Comparison of ENCODE assay signal across 8 cellular contexts in genomic region chr17:59893617-59894100, GRCh38. TPM values are rescaled to one million over a fixed set of nuclear protein-coding genes. Genes with fewer than 3 reads are reported as not detected.
DNase-seq lines count a peak whose midpoint lies in the region; ATAC-seq and TF ChIP-seq lines count a peak whose summit lies in the region.

No MANE protein-coding gene starts in this region.

- peak; percentile 19 for TF ChIP-seq CTCF in left ventricle myocardium inferior (IDR thresholded peaks at IDR 0.05; ENCODE audit: borderline replicate concordance)

- H3K27me3 Mint-ChIP-seq in activated T-helper 17 cell treated with anti-CD3 and anti-CD28 coated beads, Interleukin-2, amount 50 U/mL, for 72 hours, result no peaks in the 10 kb centered on the region

- peak overlapping the region; percentile 96 for H3K27ac Mint-ChIP-seq in activated T-helper 17 cell treated with anti-CD3 and anti-CD28 coated beads, Interleukin-2, amount 50 U/mL, for 72 hours

- in situ Hi-C loops in KBM-7 (cut with MboI; ENCODE audit: low pct_unique_long_range_greater_than_20kb, low sequenced_read_pairs), result no loop called here

- peak overlapping the region; percentile 93 for H3K4me3 Mint-ChIP-seq in activated T-helper 17 cell treated with anti-CD3 and anti-CD28 coated beads, Interleukin-2, amount 50 U/mL, for 72 hours

- peak overlapping the region; percentile 88 for H3K9ac ChIP-seq in rectal smooth muscle tissue (ENCODE audit: low read length)

- peak overlapping the region; percentile 91 for H3K27ac ChIP-seq in left ventricle myocardium inferior (replicated peaks)
- peak overlapping the region; percentile 93 for H3K27ac ChIP-seq in rectal smooth muscle tissue (ENCODE audit: low read depth, low read length)

- ATAC-seq in activated T-helper 17 cell treated with anti-CD3 and anti-CD28 coated beads, Interleukin-2, amount 50 U/mL, for 72 hours (replicated peaks), result no peak
- no peak for ATAC-seq in GM21526 (IDR thresholded peaks at IDR 0.05; ENCODE audit: low FRiP score, unreplicated experiment)

- H3K36me3 ChIP-seq in left ventricle myocardium inferior, result peaks cover under 1% of the 10 kb centered on the region
- H3K36me3 ChIP-seq in rectal smooth muscle tissue (ENCODE audit: control insufficient read depth, insufficient read depth, low read length), result peaks cover 2% of the 10 kb centered on the region

- H3K9me3 Mint-ChIP-seq in activated T-helper 17 cell treated with anti-CD3 and anti-CD28 coated beads, Interleukin-2, amount 50 U/mL, for 72 hours, result no peaks in the 10 kb centered on the region

- H3K9me3 ChIP-seq in left ventricle myocardium inferior (replicated peaks), result no peaks in the 10 kb centered on the region

- H3K4me3 ChIP-seq in left ventricle myocardium inferior (peak overlapping the region; percentile 85), rectal smooth muscle tissue (ENCODE audit: low read length) (peak overlapping the region; percentile 95)

- peaks cover 15% of the 10 kb centered on the region for H3K4me1 Mint-ChIP-seq in activated T-helper 17 cell treated with anti-CD3 and anti-CD28 coated beads, Interleukin-2, amount 50 U/mL, for 72 hours

- H3K4me1 ChIP-seq in left ventricle myocardium inferior (peaks cover 58% of the 10 kb centered on the region), rectal smooth muscle tissue (ENCODE audit: control insufficient read depth, insufficient read depth, low read length) (peaks cover 4% of the 10 kb centered on the region)

- peak; percentile 37 for DNase-seq in stimulated activated CD4-positive, alpha-beta T cell treated with anti-CD3 and anti-CD28 coated beads, Interleukin-4, amount 100 ng/mL, for 24 hours
- DNase-seq in stimulated activated CD4-positive, alpha-beta T cell treated with anti-CD3 and anti-CD28 coated beads, Interleukin-1b, Interleukin-23, amount 100 ng/mL, for 48 hours, result no peak
- peak; percentile 55 for DNase-seq in KBM-7
- DNase-seq in left ventricle myocardium inferior, result no peak
- DNase-seq in COLO829 (ENCODE audit: low spot score), result no peak

- intact Hi-C loops in left ventricle myocardium inferior (cut with micrococcal nuclease), result no loop called here

- H3K36me3 Mint-ChIP-seq in activated T-helper 17 cell treated with anti-CD3 and anti-CD28 coated beads, Interleukin-2, amount 50 U/mL, for 72 hours (ENCODE audit: low read depth), result peaks cover 71% of the 10 kb centered on the region

- H3K27me3 ChIP-seq in left ventricle myocardium inferior (ENCODE audit: low read depth) (no peaks in the 10 kb centered on the region), rectal smooth muscle tissue (ENCODE audit: control insufficient read depth, insufficient read depth, low read length) (no peaks in the 10 kb centered on the region)

RNA-seq across cellular contexts. Expression of gene RPS6KB1, which starts 0.7 kb away (rescaled TPM):
- 10 to 100 TPM; 55.2 to 79.8 TPM for total RNA-seq in activated T-helper 17 cell treated with anti-CD3 and anti-CD28 coated beads, Interleukin-2, amount 50 U/mL, for 72 hours
- 20.3 TPM for total RNA-seq in left ventricle myocardium inferior

RNA-seq across cellular contexts. Expression of gene TUBD1, which starts 0.9 kb away (rescaled TPM):
- 10 to 100 TPM; 12.8 to 18.1 TPM for total RNA-seq in activated T-helper 17 cell treated with anti-CD3 and anti-CD28 coated beads, Interleukin-2, amount 50 U/mL, for 72 hours
- 7.8 TPM for total RNA-seq in left ventricle myocardium inferior

Comparison
In these comparisons a context has a peak if more than half of its experiments do, and no peak if none do; other contexts are left out.
1. DNase-seq: peak in stimulated activated CD4-positive, alpha-beta T cell treated with anti-CD3 and anti-CD28 coated beads, Interleukin-4, amount 100 ng/mL, for 24 hours (single experiment) and KBM-7 (single experiment); none in stimulated activated CD4-positive, alpha-beta T cell treated with anti-CD3 and anti-CD28 coated beads, Interleukin-1b, Interleukin-23, amount 100 ng/mL, for 48 hours (single experiment), left ventricle myocardium inferior (single experiment) and COLO829 (single experiment).